In genomic region chr16:65306722-65307121, GRCh38 we compare ENCODE assay signal across 23 cellular contexts.
"Had no signal": no experiment of that assay in that cellular context is flagged by ENCODE, and none has a peak within 500 bp of the region (broad histone marks: within the 10 kb centered on the region; RNA-seq: fewer than 3 reads in every experiment).

No MANE protein-coding gene starts in this region.

- DNase-seq: colonic mucosa; dermis blood vessel endothelial cell; effector memory CD4-positive, alpha-beta T cell; esophagus squamous epithelium; foreskin melanocyte; glutamatergic neuron; heart right ventricle; hippocampal formation; immature natural killer cell; left ventricle myocardium superior; lower lobe of right lung; natural killer cell; stimulated activated CD4-positive, alpha-beta T cell treated with anti-CD3 and anti-CD28 coated beads, Interleukin-2, amount 100 ng/mL, for 24 hours; stimulated activated CD4-positive, alpha-beta T cell treated with anti-CD3 and anti-CD28 coated beads, Interleukin-4, amount 100 ng/mL, for 24 hours; stimulated activated naive CD4-positive, alpha-beta T cell treated with Interleukin-2 at 50 U/mL for 16 hours; stomach; thyroid gland; trophoblast cell had no signal

- H3K4me2 ChIP-seq: neural progenitor cell had no signal

- H3K4me1 Mint-ChIP-seq: immature natural killer cell; natural killer cell; stimulated activated effector memory CD8-positive, alpha-beta T cell treated with anti-CD3 and anti-CD28 coated beads, Interleukin-12 subunit alpha, Interleukin-12 subunit beta, amount 100 ng/mL, for 72 hours had no signal

- H3K36me3 Mint-ChIP-seq: immature natural killer cell; natural killer cell; neural progenitor cell; stimulated activated effector memory CD8-positive, alpha-beta T cell treated with anti-CD3 and anti-CD28 coated beads, Interleukin-12 subunit alpha, Interleukin-12 subunit beta, amount 100 ng/mL, for 72 hours had no signal

- H3K4me3 ChIP-seq: colonic mucosa, esophagus squamous epithelium, heart right ventricle, lower lobe of right lung, neural progenitor cell, prostate gland, right atrium auricular region, stomach, thyroid gland had no signal

- H3K27me3 ChIP-seq: colonic mucosa, esophagus squamous epithelium, heart right ventricle, neural progenitor cell, right atrium auricular region, stomach, thyroid gland had no signal

- H3K27ac Mint-ChIP-seq: immature natural killer cell; natural killer cell; stimulated activated effector memory CD8-positive, alpha-beta T cell treated with anti-CD3 and anti-CD28 coated beads, Interleukin-12 subunit alpha, Interleukin-12 subunit beta, amount 100 ng/mL, for 72 hours had no signal

- ATAC-seq: heart right ventricle; left ventricle myocardium superior; lower lobe of right lung; natural killer cell; sciatic nerve; stimulated activated effector memory CD8-positive, alpha-beta T cell treated with anti-CD3 and anti-CD28 coated beads, Interleukin-12 subunit alpha, Interleukin-12 subunit beta, amount 100 ng/mL, for 72 hours had no signal

- H3K9me3 ChIP-seq: colonic mucosa, esophagus squamous epithelium, heart right ventricle, lower lobe of right lung, prostate gland, right atrium auricular region, stomach, thyroid gland had no signal

- H2AFZ ChIP-seq: neural progenitor cell had no signal

- H3K36me3 ChIP-seq: colonic mucosa, esophagus squamous epithelium, heart right ventricle, lower lobe of right lung, neural progenitor cell, prostate gland, right atrium auricular region, stomach, thyroid gland had no signal

- H3K27ac ChIP-seq: colonic mucosa, esophagus squamous epithelium, heart right ventricle, lower lobe of right lung, neural progenitor cell, prostate gland, right atrium auricular region, stomach, thyroid gland had no signal

- H3K9ac ChIP-seq: neural progenitor cell had no signal

- H3K4me1 ChIP-seq: colonic mucosa, esophagus squamous epithelium, lower lobe of right lung, neural progenitor cell, prostate gland, thyroid gland had no signal

- H3K4me3 Mint-ChIP-seq: immature natural killer cell; natural killer cell; neural progenitor cell; stimulated activated effector memory CD8-positive, alpha-beta T cell treated with anti-CD3 and anti-CD28 coated beads, Interleukin-12 subunit alpha, Interleukin-12 subunit beta, amount 100 ng/mL, for 72 hours had no signal
